ENCODE assay signal across 2 cellular contexts in genomic region chr17:18006495-18007239, GRCh38.
TF ChIP-seq lines count a peak whose summit lies in the region.

No MANE protein-coding gene starts in this region.

TF ChIP-seq in HEK293, 187 proteins besides CTCF, POLR2A, EP300 and RAD21 (continues in another document):
- TF ChIP-seq ZBTB10 (tag by site-specific recombination; IDR thresholded peaks at IDR 0.05) (no peak), GLIS1 (tag by site-specific recombination; IDR thresholded peaks at IDR 0.05) (peak; percentile 82), ZIC2 (tag by site-specific recombination; IDR thresholded peaks at IDR 0.05) (peak; percentile 95), ZNF768 (tag by site-specific recombination; IDR thresholded peaks at IDR 0.05) (no peak), SCRT1 (tag by site-specific recombination; IDR thresholded peaks at IDR 0.05; ENCODE audit: borderline replicate concordance) (peak; percentile 70; the same call in 1 of the 2 replicates), ZNF274 (IDR thresholded peaks at IDR 0.05; ENCODE audit: low read length) (no peak), ZNF274 (tag by site-specific recombination; IDR thresholded peaks at IDR 0.05; ENCODE audit: borderline replicate concordance) (no peak), ZNF26 (tag by site-specific recombination; IDR thresholded peaks at IDR 0.05) (no peak), GLIS2 (tag by site-specific recombination; IDR thresholded peaks at IDR 0.05) (peak; percentile 51), ZNF623 (tag by site-specific recombination; IDR thresholded peaks at IDR 0.05) (no peak), ZNF658 (tag by site-specific recombination; IDR thresholded peaks at IDR 0.05) (no peak), SCRT2 (tag by site-specific recombination; IDR thresholded peaks at IDR 0.05) (peak; percentile 92), ZBTB21 (tag by site-specific recombination; IDR thresholded peaks at IDR 0.05) (no peak)
- TF ChIP-seq, protein P1, sequence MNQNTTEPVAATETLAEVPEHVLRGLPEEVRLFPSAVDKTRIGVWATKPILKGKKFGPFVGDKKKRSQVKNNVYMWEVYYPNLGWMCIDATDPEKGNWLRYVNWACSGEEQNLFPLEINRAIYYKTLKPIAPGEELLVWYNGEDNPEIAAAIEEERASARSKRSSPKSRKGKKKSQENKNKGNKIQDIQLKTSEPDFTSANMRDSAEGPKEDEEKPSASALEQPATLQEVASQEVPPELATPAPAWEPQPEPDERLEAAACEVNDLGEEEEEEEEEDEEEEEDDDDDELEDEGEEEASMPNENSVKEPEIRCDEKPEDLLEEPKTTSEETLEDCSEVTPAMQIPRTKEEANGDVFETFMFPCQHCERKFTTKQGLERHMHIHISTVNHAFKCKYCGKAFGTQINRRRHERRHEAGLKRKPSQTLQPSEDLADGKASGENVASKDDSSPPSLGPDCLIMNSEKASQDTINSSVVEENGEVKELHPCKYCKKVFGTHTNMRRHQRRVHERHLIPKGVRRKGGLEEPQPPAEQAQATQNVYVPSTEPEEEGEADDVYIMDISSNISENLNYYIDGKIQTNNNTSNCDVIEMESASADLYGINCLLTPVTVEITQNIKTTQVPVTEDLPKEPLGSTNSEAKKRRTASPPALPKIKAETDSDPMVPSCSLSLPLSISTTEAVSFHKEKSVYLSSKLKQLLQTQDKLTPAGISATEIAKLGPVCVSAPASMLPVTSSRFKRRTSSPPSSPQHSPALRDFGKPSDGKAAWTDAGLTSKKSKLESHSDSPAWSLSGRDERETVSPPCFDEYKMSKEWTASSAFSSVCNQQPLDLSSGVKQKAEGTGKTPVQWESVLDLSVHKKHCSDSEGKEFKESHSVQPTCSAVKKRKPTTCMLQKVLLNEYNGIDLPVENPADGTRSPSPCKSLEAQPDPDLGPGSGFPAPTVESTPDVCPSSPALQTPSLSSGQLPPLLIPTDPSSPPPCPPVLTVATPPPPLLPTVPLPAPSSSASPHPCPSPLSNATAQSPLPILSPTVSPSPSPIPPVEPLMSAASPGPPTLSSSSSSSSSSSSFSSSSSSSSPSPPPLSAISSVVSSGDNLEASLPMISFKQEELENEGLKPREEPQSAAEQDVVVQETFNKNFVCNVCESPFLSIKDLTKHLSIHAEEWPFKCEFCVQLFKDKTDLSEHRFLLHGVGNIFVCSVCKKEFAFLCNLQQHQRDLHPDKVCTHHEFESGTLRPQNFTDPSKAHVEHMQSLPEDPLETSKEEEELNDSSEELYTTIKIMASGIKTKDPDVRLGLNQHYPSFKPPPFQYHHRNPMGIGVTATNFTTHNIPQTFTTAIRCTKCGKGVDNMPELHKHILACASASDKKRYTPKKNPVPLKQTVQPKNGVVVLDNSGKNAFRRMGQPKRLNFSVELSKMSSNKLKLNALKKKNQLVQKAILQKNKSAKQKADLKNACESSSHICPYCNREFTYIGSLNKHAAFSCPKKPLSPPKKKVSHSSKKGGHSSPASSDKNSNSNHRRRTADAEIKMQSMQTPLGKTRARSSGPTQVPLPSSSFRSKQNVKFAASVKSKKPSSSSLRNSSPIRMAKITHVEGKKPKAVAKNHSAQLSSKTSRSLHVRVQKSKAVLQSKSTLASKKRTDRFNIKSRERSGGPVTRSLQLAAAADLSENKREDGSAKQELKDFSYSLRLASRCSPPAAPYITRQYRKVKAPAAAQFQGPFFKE (tag by site-specific recombination; IDR thresholded peaks at IDR 0.05; ENCODE audit: borderline replicate concordance), result no peak

TF ChIP-seq in K562, 482 proteins besides CTCF, POLR2A, EP300 and RAD21:
- TF ChIP-seq, protein P2, sequence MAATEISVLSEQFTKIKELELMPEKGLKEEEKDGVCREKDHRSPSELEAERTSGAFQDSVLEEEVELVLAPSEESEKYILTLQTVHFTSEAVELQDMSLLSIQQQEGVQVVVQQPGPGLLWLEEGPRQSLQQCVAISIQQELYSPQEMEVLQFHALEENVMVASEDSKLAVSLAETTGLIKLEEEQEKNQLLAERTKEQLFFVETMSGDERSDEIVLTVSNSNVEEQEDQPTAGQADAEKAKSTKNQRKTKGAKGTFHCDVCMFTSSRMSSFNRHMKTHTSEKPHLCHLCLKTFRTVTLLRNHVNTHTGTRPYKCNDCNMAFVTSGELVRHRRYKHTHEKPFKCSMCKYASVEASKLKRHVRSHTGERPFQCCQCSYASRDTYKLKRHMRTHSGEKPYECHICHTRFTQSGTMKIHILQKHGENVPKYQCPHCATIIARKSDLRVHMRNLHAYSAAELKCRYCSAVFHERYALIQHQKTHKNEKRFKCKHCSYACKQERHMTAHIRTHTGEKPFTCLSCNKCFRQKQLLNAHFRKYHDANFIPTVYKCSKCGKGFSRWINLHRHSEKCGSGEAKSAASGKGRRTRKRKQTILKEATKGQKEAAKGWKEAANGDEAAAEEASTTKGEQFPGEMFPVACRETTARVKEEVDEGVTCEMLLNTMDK (IDR thresholded peaks at IDR 0.05; ENCODE audit: borderline replicate concordance, insufficient read depth, low read depth, low read length, poor library complexity, severe bottlenecking), result peak; percentile 21
- 0 out of 2 replicates have a peak, but pooled peaks have one; percentile 20 for TF ChIP-seq VEZF1 (CRISPR knock-in tag; IDR thresholded peaks at IDR 0.05)
- TF ChIP-seq E2F6 (IDR thresholded peaks at IDR 0.05; ENCODE audit: borderline replicate concordance in 1 of 2, extremely low read depth in 1 of 2, insufficient read depth in 1 of 2, insufficient read length in 1 of 2, low read depth in 1 of 2, low read length in 1 of 2, poor library complexity in 1 of 2, severe bottlenecking in 1 of 2), result no peak
